ENCODE assay signal across 8 cellular contexts in the genomic region with DNA sequence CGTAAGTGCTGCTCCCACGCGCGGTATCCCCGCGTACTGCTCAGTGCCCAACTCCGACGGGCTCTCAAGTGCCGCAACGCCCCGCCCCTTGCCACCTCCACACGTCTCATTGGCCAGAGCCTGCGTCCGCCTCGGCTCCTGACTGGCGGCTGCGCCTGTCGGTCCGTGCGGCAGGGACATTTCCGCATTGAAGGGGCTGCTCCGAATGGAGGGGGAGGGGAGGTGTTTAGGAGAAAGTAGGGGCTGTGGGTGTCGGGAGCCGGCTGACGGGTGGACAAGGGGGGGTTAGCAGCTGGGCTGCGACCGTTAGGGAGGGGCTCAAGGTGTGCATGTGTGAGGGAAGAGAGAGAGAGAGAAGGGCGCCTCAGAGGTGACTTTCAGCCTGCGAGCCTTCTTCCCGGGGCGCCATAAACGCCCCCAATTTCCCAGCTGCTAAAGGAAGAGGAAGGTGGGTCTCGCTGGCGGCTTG. TPM values are rescaled to one million over a fixed set of nuclear protein-coding genes. Genes with fewer than 3 reads are reported as not detected.
A peak's percentile ranks its signal among the peaks of the same experiment; 100 is the strongest.
DNase-seq lines count a peak whose midpoint lies in the region; ATAC-seq and TF ChIP-seq lines count a peak whose summit lies in the region.

No MANE protein-coding gene starts in this region.

- ATAC-seq in HG02623 (IDR thresholded peaks at IDR 0.05; ENCODE audit: unreplicated experiment) (peak; percentile 92), SK-N-SH treated with all-trans-retinoic acid at 6 μM for 48 hours (peak; percentile 93), omental fat pad (ENCODE audit: low FRiP score) (peak; percentile 91)

- H3K36me3 Mint-ChIP-seq in activated naive CD8-positive, alpha-beta T cell = peaks cover 2% of the 10 kb centered on the region

- peaks cover 17% of the 10 kb centered on the region for H3K4me1 ChIP-seq in testis

- peak; percentile 98 for TF ChIP-seq POLR2A in testis (IDR thresholded peaks at IDR 0.05)

- H3K27ac ChIP-seq in testis = peak overlapping the region; percentile 86 to 99

- no peaks in the 10 kb centered on the region for H3K9me3 Mint-ChIP-seq in activated naive CD8-positive, alpha-beta T cell (ENCODE audit: low read depth)

- no peaks in the 10 kb centered on the region for H3K27me3 ChIP-seq in testis

- peak overlapping the region; percentile 99 for H3K27ac Mint-ChIP-seq in activated naive CD8-positive, alpha-beta T cell

- intact Hi-C loops in testis (cut with DNase I; ENCODE audit: low total_unique reads) = no loop called here

- TF ChIP-seq CTCF in GM10266 (IDR thresholded peaks at IDR 0.05; ENCODE audit: control insufficient read depth, insufficient read depth, low read depth, missing control alignments) (no peak), omental fat pad (IDR thresholded peaks at IDR 0.05) (no peak), testis (IDR thresholded peaks at IDR 0.05) (no peak)

- no peaks in the 10 kb centered on the region for H3K36me3 ChIP-seq in testis (ENCODE audit: low read depth, missing control alignments)

- no peaks in the 10 kb centered on the region for H3K27me3 Mint-ChIP-seq in activated naive CD8-positive, alpha-beta T cell

- peaks cover 43% of the 10 kb centered on the region for H3K4me1 Mint-ChIP-seq in activated naive CD8-positive, alpha-beta T cell (ENCODE audit: low read depth)

- no peaks in the 10 kb centered on the region for H3K9me3 ChIP-seq in testis

- peak overlapping the region; percentile 85 to 93 for H3K4me3 ChIP-seq in testis

- peak overlapping the region; percentile 99 for H3K4me3 Mint-ChIP-seq in activated naive CD8-positive, alpha-beta T cell

- peak; percentile 92 for DNase-seq in GM10266 (ENCODE audit: extremely low spot score)
- peak; percentile 94 for DNase-seq in NCI-H1092 treated with DMSO at 0.1 percent for 48 hours (lab: John Stamatoyannopoulos, UW)
- peak; percentile 97 for DNase-seq in glomerular visceral epithelial cell (ENCODE audit: extremely low spot score)
- DNase-seq in omental fat pad (ENCODE audit: low spot score) = peak; percentile 93
- peak; percentile 100 for DNase-seq in testis

- WGBS in testis, 2 donors = 0% methylated on average over 34 of the region's 34 CpGs

TF ChIP-seq in SK-N-SH treated with all-trans-retinoic acid at 6 μM for 48 hours, 23 proteins besides CTCF, POLR2A, EP300 and RAD21:
- no peak for TF ChIP-seq TCF4 (CRISPR knock-in tag; IDR thresholded peaks at IDR 0.05; ENCODE audit: borderline replicate concordance)
- TF ChIP-seq, protein P1, sequence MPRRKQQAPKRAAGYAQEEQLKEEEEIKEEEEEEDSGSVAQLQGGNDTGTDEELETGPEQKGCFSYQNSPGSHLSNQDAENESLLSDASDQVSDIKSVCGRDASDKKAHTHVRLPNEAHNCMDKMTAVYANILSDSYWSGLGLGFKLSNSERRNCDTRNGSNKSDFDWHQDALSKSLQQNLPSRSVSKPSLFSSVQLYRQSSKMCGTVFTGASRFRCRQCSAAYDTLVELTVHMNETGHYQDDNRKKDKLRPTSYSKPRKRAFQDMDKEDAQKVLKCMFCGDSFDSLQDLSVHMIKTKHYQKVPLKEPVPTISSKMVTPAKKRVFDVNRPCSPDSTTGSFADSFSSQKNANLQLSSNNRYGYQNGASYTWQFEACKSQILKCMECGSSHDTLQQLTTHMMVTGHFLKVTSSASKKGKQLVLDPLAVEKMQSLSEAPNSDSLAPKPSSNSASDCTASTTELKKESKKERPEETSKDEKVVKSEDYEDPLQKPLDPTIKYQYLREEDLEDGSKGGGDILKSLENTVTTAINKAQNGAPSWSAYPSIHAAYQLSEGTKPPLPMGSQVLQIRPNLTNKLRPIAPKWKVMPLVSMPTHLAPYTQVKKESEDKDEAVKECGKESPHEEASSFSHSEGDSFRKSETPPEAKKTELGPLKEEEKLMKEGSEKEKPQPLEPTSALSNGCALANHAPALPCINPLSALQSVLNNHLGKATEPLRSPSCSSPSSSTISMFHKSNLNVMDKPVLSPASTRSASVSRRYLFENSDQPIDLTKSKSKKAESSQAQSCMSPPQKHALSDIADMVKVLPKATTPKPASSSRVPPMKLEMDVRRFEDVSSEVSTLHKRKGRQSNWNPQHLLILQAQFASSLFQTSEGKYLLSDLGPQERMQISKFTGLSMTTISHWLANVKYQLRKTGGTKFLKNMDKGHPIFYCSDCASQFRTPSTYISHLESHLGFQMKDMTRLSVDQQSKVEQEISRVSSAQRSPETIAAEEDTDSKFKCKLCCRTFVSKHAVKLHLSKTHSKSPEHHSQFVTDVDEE (CRISPR knock-in tag; IDR thresholded peaks at IDR 0.05) = 0 out of 2 replicates have a peak, but pooled peaks have one; percentile 28
- TF ChIP-seq, protein P2, sequence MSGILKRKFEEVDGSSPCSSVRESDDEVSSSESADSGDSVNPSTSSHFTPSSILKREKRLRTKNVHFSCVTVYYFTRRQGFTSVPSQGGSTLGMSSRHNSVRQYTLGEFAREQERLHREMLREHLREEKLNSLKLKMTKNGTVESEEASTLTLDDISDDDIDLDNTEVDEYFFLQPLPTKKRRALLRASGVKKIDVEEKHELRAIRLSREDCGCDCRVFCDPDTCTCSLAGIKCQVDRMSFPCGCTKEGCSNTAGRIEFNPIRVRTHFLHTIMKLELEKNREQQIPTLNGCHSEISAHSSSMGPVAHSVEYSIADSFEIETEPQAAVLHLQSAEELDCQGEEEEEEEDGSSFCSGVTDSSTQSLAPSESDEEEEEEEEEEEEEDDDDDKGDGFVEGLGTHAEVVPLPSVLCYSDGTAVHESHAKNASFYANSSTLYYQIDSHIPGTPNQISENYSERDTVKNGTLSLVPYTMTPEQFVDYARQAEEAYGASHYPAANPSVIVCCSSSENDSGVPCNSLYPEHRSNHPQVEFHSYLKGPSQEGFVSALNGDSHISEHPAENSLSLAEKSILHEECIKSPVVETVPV (CRISPR knock-in tag; IDR thresholded peaks at IDR 0.05) = no peak
- TF ChIP-seq ZNF8 (CRISPR knock-in tag; IDR thresholded peaks at IDR 0.05) = no peak
- TF ChIP-seq ZFP30 (CRISPR knock-in tag; IDR thresholded peaks at IDR 0.05) = no peak
- TF ChIP-seq OSR1 (CRISPR knock-in tag; IDR thresholded peaks at IDR 0.05) = no peak
- TF ChIP-seq ZNF70 (CRISPR knock-in tag; IDR thresholded peaks at IDR 0.05) = no peak
- TF ChIP-seq BACH2 (CRISPR knock-in tag; IDR thresholded peaks at IDR 0.05; ENCODE audit: borderline replicate concordance) = no peak
- no peak for TF ChIP-seq GLIS3 (CRISPR knock-in tag; IDR thresholded peaks at IDR 0.05)
TF ChIP-seq in SK-N-SH treated with all-trans-retinoic acid at 6 μM for 48 hours: peak in this region for 1.

RNA-seq across cellular contexts. Expression of a gene that starts 0.9 kb away (rescaled TPM):
- total RNA-seq in omental fat pad (100 to 1,000 TPM; 107 to 361 (median 319) TPM), testis (10 to 100 TPM; 51.7 to 52.9 TPM)
- polyA plus RNA-seq in testis (ENCODE audit: insufficient read depth, low read depth, low replicate concordance) = 70.3 TPM

Comparison
In these comparisons a context has a peak if more than half of its experiments do, and no peak if none do; other contexts are left out.
1. Peak in every context shown above with its lines: DNase-seq, ATAC-seq, H3K4me3 ChIP-seq and H3K27ac ChIP-seq.